8 cellular contexts compared by ENCODE assay signal in genomic region chr11:76733906-76734305, GRCh38. TPM values are rescaled to one million over a fixed set of nuclear protein-coding genes. Genes with fewer than 3 reads are reported as not detected.
DNase-seq lines count a peak whose midpoint lies in the region; ATAC-seq, FAIRE-seq and TF ChIP-seq lines count a peak whose summit lies in the region.
"Not testable (repeated sequence)": the region's sequence is repeated elsewhere in the genome, so short reads cannot be mapped to it uniquely, and the experiment has no call there.

No MANE protein-coding gene starts in this region.

- FAIRE-seq in bronchial epithelial cell (lab: Jason Lieb, UNC); pancreas (lab: Jason Lieb, UNC); urothelium cell line (lab: Jason Lieb, UNC): not testable (repeated sequence)

- H3K9me3 ChIP-seq in right atrium auricular region, pancreas: not testable (repeated sequence)

- H3K27ac ChIP-seq in right atrium auricular region, pancreas: not testable (repeated sequence)

- not testable (repeated sequence) for H3K36me3 ChIP-seq in bronchial epithelial cell (ENCODE audit: control insufficient read depth, insufficient read depth, low read length); right atrium auricular region; pancreas

- peak; percentile 48 for TF ChIP-seq CTCF in LNCAP (IDR thresholded peaks at IDR 0.05)
- peak; percentile 64 for TF ChIP-seq CTCF in bronchial epithelial cell (IDR thresholded peaks at IDR 0.05; ENCODE audit: insufficient read depth, low read length, severe bottlenecking)
- TF ChIP-seq CTCF in right atrium auricular region (IDR thresholded peaks at IDR 0.05): peak; percentile 38 to 72
- peak in 3 of 4 donors; percentile 24 to 40 (median 36) for TF ChIP-seq CTCF in pancreas (IDR thresholded peaks at IDR 0.05)

- intact Hi-C loops in pancreas (cut with DNase I): loop anchor here in 1 of 3 donors (5.0 to 10.0 kb wide), 2 partner anchors 161 to 303 kb away; no protein-coding TSS in a partner anchor

- ATAC-seq in activated CD4-positive, CD25-positive, alpha-beta regulatory T cell treated with anti-CD3 and anti-CD28 coated beads, Interleukin-2, amount 50 U/mL, for 24 hours: peak; percentile 27 to 54
- ATAC-seq in pancreas: peak; percentile 95 to 100 (median 98)

- not testable (repeated sequence) for H3K27me3 ChIP-seq in bronchial epithelial cell (ENCODE audit: control insufficient read depth, insufficient read depth, low read length); right atrium auricular region; pancreas

- DNase-seq in GDM1 (lab: John Stamatoyannopoulos, UW) (peak; percentile 58), NCI-H82 treated with DMSO at 0.1 percent for 48 hours (lab: John Stamatoyannopoulos, UW; ENCODE audit: unreplicated experiment) (peak; percentile 7), bronchial epithelial cell (ENCODE audit: low read depth) (peak; percentile 70), pancreas (peak in 4 of 6 donors; percentile 52 to 79 (median 62)), urothelium cell line (ENCODE audit: low spot score) (peak; percentile 86)
- not testable (repeated sequence) for DNase-seq in right atrium auricular region (ENCODE audit: low spot score)

- H3K4me3 ChIP-seq in bronchial epithelial cell (ENCODE audit: low read depth, low read length); right atrium auricular region; pancreas: not testable (repeated sequence)

- 41 to 47% methylated on average over 2 of the region's 3 CpGs for WGBS in pancreas, 2 donors

- H3K4me1 ChIP-seq in right atrium auricular region, pancreas: not testable (repeated sequence)

RNA-seq across cellular contexts. Expression of gene TSKU, which starts 49.2 kb away (rescaled TPM):
- total RNA-seq in bronchial epithelial cell: 8.2 and 11.1 TPM in 2 replicates
- total RNA-seq in right atrium auricular region: 10 to 100 TPM; 18.7 to 46.6 TPM
- total RNA-seq in pancreas: 10 to 100 TPM in 5 of 6 donors, 1 to 10 TPM in 1; 9.7 to 25.2 (median 12.1) TPM
- 1 to 10 TPM; 2.7 to 5.0 TPM for polyA plus RNA-seq in pancreas
